Comparison of ENCODE assay signal across 8 cellular contexts in genomic region chr1:199859525-199859924, GRCh38.
DNase-seq lines count a peak whose midpoint lies in the region; ATAC-seq, FAIRE-seq and TF ChIP-seq lines count a peak whose summit lies in the region.
"Had no signal": no experiment of that assay in that cellular context is flagged by ENCODE, and none has a peak within 500 bp of the region (broad histone marks: within the 10 kb centered on the region; RNA-seq: fewer than 3 reads in every experiment).

No MANE protein-coding gene starts in this region.

- ATAC-seq in HG03039 (IDR thresholded peaks at IDR 0.05; ENCODE audit: unreplicated experiment), result no peak
- ATAC-seq in activated CD4-positive, CD25-positive, alpha-beta regulatory T cell treated with anti-CD3 and anti-CD28 coated beads, Interleukin-2, amount 50 U/mL, for 24 hours, result no peak

- TF ChIP-seq POLR2A in H54 (IDR thresholded peaks at IDR 0.05; ENCODE audit: low read depth, low read length), result no peak

- peak; percentile 82 for FAIRE-seq in H54 (lab: Jason Lieb, UNC)

- DNase-seq in H54 (ENCODE audit: insufficient read length, low spot score), result no peak
- DNase-seq in NCI-H69 (lab: John Stamatoyannopoulos, UW), result peak; percentile 47
- peak; percentile 96 for DNase-seq in dermis blood vessel endothelial cell
- DNase-seq in pulmonary artery endothelial cell (ENCODE audit: low read depth, low spot score), result peak; percentile 78
- DNase-seq in AG08396 (ENCODE audit: low spot score), result no peak
- DNase-seq: activated CD8-positive, alpha-beta memory T cell treated with anti-CD3 and anti-CD28 coated beads, Interleukin-2, amount 50 U/mL, for 48 hours had no signal

Comparison
In these comparisons a context has a peak if more than half of its experiments do, and no peak if none do; other contexts are left out.
1. DNase-seq: peak in NCI-H69 (single experiment), dermis blood vessel endothelial cell (single experiment) and pulmonary artery endothelial cell (single experiment); none in H54 (single experiment) and AG08396 (single experiment).